1 cellular context compared by ENCODE assay signal in genomic region chr2:85706063-85706462, GRCh38.
TF ChIP-seq lines count a peak whose summit lies in the region.

No MANE protein-coding gene starts in this region.

TF ChIP-seq in endothelial cell of umbilical vein, 7 proteins besides CTCF, POLR2A, EP300 and RAD21:
- TF ChIP-seq JUN (IDR thresholded peaks at IDR 0.05; ENCODE audit: borderline replicate concordance, insufficient read depth, insufficient read length, low read depth) (no peak), GATA2 (IDR thresholded peaks at IDR 0.05; ENCODE audit: insufficient read depth, insufficient read length, low read depth, low read length) (no peak), POLR2AphosphoS5 (IDR thresholded peaks at IDR 0.05; ENCODE audit: insufficient read depth, low read depth, low read length) (no peak), MYC (IDR thresholded peaks at IDR 0.05; ENCODE audit: low read depth, low read length) (no peak), FOS (IDR thresholded peaks at IDR 0.05; ENCODE audit: borderline replicate concordance, insufficient read depth, low read length) (no peak), EZH2 (IDR thresholded peaks at IDR 0.05; ENCODE audit: borderline replicate concordance, low read depth, low read length, severe bottlenecking) (no peak)
- TF ChIP-seq, protein P1, sequence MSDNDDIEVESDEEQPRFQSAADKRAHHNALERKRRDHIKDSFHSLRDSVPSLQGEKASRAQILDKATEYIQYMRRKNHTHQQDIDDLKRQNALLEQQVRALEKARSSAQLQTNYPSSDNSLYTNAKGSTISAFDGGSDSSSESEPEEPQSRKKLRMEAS (IDR thresholded peaks at IDR 0.05; ENCODE audit: insufficient read depth, insufficient read length) = no peak
